In genomic region chr6:83055366-83055964, GRCh38 we compare ENCODE assay signal across 8 cellular contexts. TPM values are rescaled to one million over a fixed set of nuclear protein-coding genes. Genes with fewer than 3 reads are reported as not detected.
A peak's percentile ranks its signal among the peaks of the same experiment; 100 is the strongest.
DNase-seq lines count a peak whose midpoint lies in the region; ATAC-seq and TF ChIP-seq lines count a peak whose summit lies in the region.

No MANE protein-coding gene starts in this region.

- H3K36me3 ChIP-seq in Panc1 (ENCODE audit: control insufficient read depth, insufficient read depth, low read length): peaks cover 3% of the 10 kb centered on the region; the same call in 1 of the 2 replicates
- peaks cover 0 to 4% of the 10 kb centered on the region in 2 donors for H3K36me3 ChIP-seq in ascending aorta

- BruUV-seq in Panc1 (replicated peaks; lab: Mats Ljungman, UMichigan): no TSS peak

- intact Hi-C loops in Panc1 (cut with micrococcal nuclease; ENCODE audit: unreplicated experiment) (loop anchor here (2.0 to 10.0 kb wide), 3 partner anchors 691 to 803 kb away; partner anchors contain the start of gene TPBG), ascending aorta (cut with DNase I) (loop anchor here (1.0 kb wide), 1 partner anchor 785 kb away; no protein-coding TSS in a partner anchor), left ventricle myocardium superior (cut with micrococcal nuclease) (no loop called here)

- H3K27me3 ChIP-seq in Panc1 (ENCODE audit: control insufficient read depth, insufficient read depth, low read length) (no peaks in the 10 kb centered on the region), ascending aorta (no peaks in the 10 kb centered on the region)

- DNase-seq in AG08395 (ENCODE audit: low spot score) (peak; percentile 71), Panc1 (ENCODE audit: low read depth, low spot score) (no peak), ascending aorta (ENCODE audit: low spot score in 2 of 2) (peak in 1 of 2 donors; percentile 68), left ventricle myocardium superior (no peak), retinal pigment epithelial cell (ENCODE audit: low read depth) (no peak)

- CTCF ChIA-PET in Panc1 (lab: Charles Lee): interaction anchor here (1.0 kb wide), 1 partner anchor 10 kb away, joined by 4 read pairs; the partner anchor contains the start of gene UBE3D

- ATAC-seq in HG03460 (IDR thresholded peaks at IDR 0.05; ENCODE audit: unreplicated experiment) (peak; percentile 44), Panc1 (no peak), left ventricle myocardium superior (peak; percentile 40), GM18519 (IDR thresholded peaks at IDR 0.05; ENCODE audit: low FRiP score, unreplicated experiment) (no peak)

- H3K9me3 ChIP-seq in Panc1 (ENCODE audit: control insufficient read depth, insufficient read depth, low read depth, low read length) (no peaks in the 10 kb centered on the region), ascending aorta (no peaks in the 10 kb centered on the region)

- TF ChIP-seq CTCF in GM12874 (IDR thresholded peaks at IDR 0.05; ENCODE audit: insufficient read depth, low read depth, low read length) (peak; percentile 65), Panc1 (IDR thresholded peaks at IDR 0.05) (peak; percentile 83), ascending aorta (IDR thresholded peaks at IDR 0.05) (peak; percentile 59 to 79 (median 78)), retinal pigment epithelial cell (conservative IDR thresholded peaks at IDR 0.05; ENCODE audit: low read depth, low read length) (peak; percentile 80)

- POLR2A ChIA-PET in Panc1 (lab: Charles Lee): no interaction called here

- in situ Hi-C loops in Panc1 (cut with HindIII; ENCODE audit: low pct_unique_long_range_greater_than_20kb, low sequenced_read_pairs): no loop called here

- H3K4me1 ChIP-seq in Panc1 (ENCODE audit: control insufficient read depth, insufficient read depth, low read length) (peaks cover 7% of the 10 kb centered on the region), ascending aorta (no peaks in the 10 kb centered on the region)

- H3K4me3 ChIP-seq in Panc1 (ENCODE audit: low read depth in 2 of 2, low read length in 2 of 2) (no peak overlapping the region), ascending aorta (no peak overlapping the region), retinal pigment epithelial cell (ENCODE audit: low read length) (no peak overlapping the region)

- H3K27ac ChIP-seq in Panc1 (ENCODE audit: low read length) (no peak overlapping the region; the same call in 1 of the 2 replicates), ascending aorta (no peak overlapping the region)

RNA-seq across cellular contexts. Expression of gene UBE3D, which starts 10.2 kb away (rescaled TPM):
- total RNA-seq in Panc1 (2021; ENCODE audit: unreplicated experiment) (11.0 TPM), ascending aorta (0.21 TPM), left ventricle myocardium superior (3.0 TPM)
- 7.1 TPM for polyA plus RNA-seq in Panc1 (2012; ENCODE audit: insufficient read length)

RNA-seq across cellular contexts. Expression of gene DOP1A, which starts 12.0 kb away (rescaled TPM):
- total RNA-seq in Panc1 (2021; ENCODE audit: unreplicated experiment): 13.4 TPM
- polyA plus RNA-seq in Panc1 (2012; ENCODE audit: insufficient read length): 3.7 TPM
- 13.2 TPM for total RNA-seq in ascending aorta
- 17.7 TPM for total RNA-seq in left ventricle myocardium superior

Comparison
In these comparisons a context has a peak if more than half of its experiments do, and no peak if none do; other contexts are left out.
1. ATAC-seq: peak in HG03460 (single experiment) and left ventricle myocardium superior (single experiment); none in Panc1 (single experiment) and GM18519 (single experiment).
2. Peak in every context shown above with its lines, with median percentiles within 50 percentile points of each other: CTCF ChIP-seq.